In the genomic region with DNA sequence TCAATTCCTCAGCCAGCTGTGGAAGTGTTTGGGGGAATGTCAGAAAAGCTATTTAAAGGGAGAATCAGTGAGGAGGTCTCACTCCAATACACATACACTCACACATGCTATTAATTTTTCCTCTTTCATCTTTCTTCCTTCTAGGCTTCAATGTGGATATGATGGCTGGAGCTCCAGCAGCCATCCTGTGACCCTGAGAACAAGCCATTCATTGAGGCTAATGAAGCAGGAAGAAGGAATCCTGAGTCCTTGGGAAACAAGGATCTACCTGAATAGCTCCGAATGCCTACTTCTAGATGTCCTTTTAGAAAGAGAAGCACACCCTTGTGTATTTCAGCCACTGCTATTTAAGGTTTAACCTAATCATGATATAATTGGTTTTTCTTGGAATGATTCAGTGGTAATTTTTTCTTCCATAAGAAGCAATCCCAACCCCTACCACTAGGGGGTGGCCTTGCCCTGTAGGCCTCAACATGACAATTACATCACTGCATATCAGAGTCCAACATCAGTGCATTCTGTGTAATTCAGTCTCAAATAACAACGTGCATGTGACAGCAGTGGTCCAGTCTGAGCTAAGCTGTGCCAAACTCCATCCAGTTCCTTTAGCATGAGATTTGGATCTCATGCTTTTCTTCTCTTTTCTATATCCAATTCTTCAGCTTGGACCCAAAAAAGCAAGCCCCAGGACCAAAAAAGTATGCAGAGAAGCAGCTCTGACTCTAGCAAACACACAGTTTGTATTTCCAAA, we compare ENCODE assay signal across 8 cellular contexts.
DNase-seq lines count a peak whose midpoint lies in the region; ATAC-seq, FAIRE-seq and TF ChIP-seq lines count a peak whose summit lies in the region.

No MANE protein-coding gene starts in this region.

- peak overlapping the region; percentile 75 to 80 for H3K27ac Mint-ChIP-seq in T-cell

- H3K4me3 ChIP-seq in Loucy (ENCODE audit: low read length, poor library complexity, severe bottlenecking) (peak overlapping the region; percentile 11), adrenal gland (no peak overlapping the region), right atrium auricular region (no peak overlapping the region), small intestine (ENCODE audit: low read depth in 1 of 2, low read length in 2 of 2) (no peak overlapping the region)

- no peak for TF ChIP-seq POLR2A in adrenal gland (IDR thresholded peaks at IDR 0.05)

- H3K27ac ChIP-seq in adrenal gland (peak overlapping the region in 1 of 5 donors; percentile 45), right atrium auricular region (peak overlapping the region in 1 of 2 donors; percentile 50), small intestine (ENCODE audit: low read depth in 1 of 2, low read length in 1 of 2) (no peak overlapping the region)

- peak overlapping the region in 2 of 3 donors; percentile 31 to 54 for H3K4me3 Mint-ChIP-seq in T-cell

- H3F3A ChIP-seq in Loucy (ENCODE audit: low read depth) = no peaks in the 10 kb centered on the region

- H4K20me1 ChIP-seq in Loucy (ENCODE audit: insufficient read depth, low read length, poor library complexity, severe bottlenecking) = no peaks in the 10 kb centered on the region

- H3K36me3 ChIP-seq in Loucy (ENCODE audit: insufficient read depth, low read length) (no peaks in the 10 kb centered on the region), adrenal gland (replicated peaks in 1 of 2) (no peaks in the 10 kb centered on the region), right atrium auricular region (no peaks in the 10 kb centered on the region), small intestine (ENCODE audit: control insufficient read depth in 2 of 2, insufficient read depth in 2 of 2, low read length in 2 of 2) (no peaks in the 10 kb centered on the region)

- no peaks in the 10 kb centered on the region for H3K36me3 Mint-ChIP-seq in T-cell

- H3K27me3 ChIP-seq in Loucy (ENCODE audit: insufficient read depth, low read length, poor library complexity, severe bottlenecking) (no peaks in the 10 kb centered on the region), adrenal gland (no peaks in the 10 kb centered on the region), right atrium auricular region (no peaks in the 10 kb centered on the region), small intestine (ENCODE audit: control insufficient read depth in 2 of 2, insufficient read depth in 2 of 2, low read length in 2 of 2) (no peaks in the 10 kb centered on the region)

- WGBS in adrenal gland, 4 donors = 12 to 16% (median 16%) methylated on average over 2 of the region's 2 CpGs
- WGBS in small intestine, 3 donors = 15 to 24% (median 22%) methylated on average over 2 of the region's 2 CpGs

- POLR2A ChIA-PET in T-cell (lab: Charles Lee) = interaction anchor here (0.5 to 0.6 kb wide), 3 partner anchors 28 to 107 kb away, joined by 3 to 7 read pairs (median 3); no protein-coding TSS in a partner anchor

- H2AFZ ChIP-seq in Loucy (ENCODE audit: low read length) = peak overlapping the region; percentile 80

- H3K9me3 ChIP-seq in Loucy (ENCODE audit: insufficient read depth, low read depth, low read length) (no peaks in the 10 kb centered on the region), adrenal gland (replicated peaks in 1 of 3) (no peaks in the 10 kb centered on the region), right atrium auricular region (no peaks in the 10 kb centered on the region), small intestine (ENCODE audit: control insufficient read depth, low read depth) (no peaks in the 10 kb centered on the region)

- FAIRE-seq in small intestine (lab: Jason Lieb, UNC) = no peak

- CTCF ChIA-PET in T-cell (lab: Charles Lee) = interaction anchor here (0.6 to 13.0 kb wide), 40 partner anchors 11 to 940 kb away, joined by 3 to 248 read pairs (median 4); a partner anchor contains a TSS

- H3K9me3 Mint-ChIP-seq in T-cell = no peaks in the 10 kb centered on the region

- H3K9me2 ChIP-seq in Loucy (replicated peaks; ENCODE audit: low read depth, low read length) = no peaks in the 10 kb centered on the region

- no peaks in the 10 kb centered on the region for H3K79me2 ChIP-seq in Loucy (ENCODE audit: insufficient read depth, low read length)

- H3K27me3 Mint-ChIP-seq in T-cell = peaks cover under 1 to 4% of the 10 kb centered on the region in 2 donors

- H3K4me1 ChIP-seq in Loucy (ENCODE audit: insufficient read depth, low read length, poor library complexity, severe bottlenecking) (peaks cover 10% of the 10 kb centered on the region), adrenal gland (replicated peaks in 1 of 2) (peaks cover 0 to 6% of the 10 kb centered on the region in 2 donors), right atrium auricular region (peaks cover 0 to 8% of the 10 kb centered on the region in 2 donors), small intestine (ENCODE audit: control insufficient read depth in 2 of 2, insufficient read depth in 1 of 2, low read depth in 1 of 2, low read length in 1 of 2) (no peaks in the 10 kb centered on the region)

- peak; percentile 99 for TF ChIP-seq CTCF in Loucy (conservative IDR thresholded peaks at IDR 0.05; ENCODE audit: low read length)
- peak; percentile 93 to 97 (median 95) for TF ChIP-seq CTCF in adrenal gland (IDR thresholded peaks at IDR 0.05)
- peak; percentile 88 to 92 for TF ChIP-seq CTCF in right atrium auricular region (IDR thresholded peaks at IDR 0.05)

- peak overlapping the region; percentile 59 for H3K4me2 ChIP-seq in Loucy (ENCODE audit: low read depth, low read length, poor library complexity, severe bottlenecking)

- H3K9ac ChIP-seq in Loucy (ENCODE audit: low read depth, low read length, poor library complexity, severe bottlenecking) = no peak overlapping the region

- peak; percentile 42 for ATAC-seq in GM21825 (IDR thresholded peaks at IDR 0.05; ENCODE audit: unreplicated experiment)
- ATAC-seq in T-cell (replicated peaks in 1 of 4) = peak; percentile 78 to 86 (median 84)

- intact Hi-C loops in adrenal gland (cut with DNase I) = no loop called here

- H3K4me1 Mint-ChIP-seq in T-cell = peaks cover 15 to 19% (median 17%) of the 10 kb centered on the region in 3 donors

- DNase-seq in Daoy (ENCODE audit: low read depth) = peak; percentile 62
- peak; percentile 15 to 72 (median 52) for DNase-seq in T-cell
- peak; percentile 52 to 83 (median 64) for DNase-seq in adrenal gland
- DNase-seq in right atrium auricular region (ENCODE audit: low spot score) = peak; percentile 76
- DNase-seq in small intestine = peak; percentile 70
- no peak for DNase-seq in GF-D8 (lab: John Stamatoyannopoulos, UW)
